10 cellular contexts compared by ENCODE assay signal in the genomic region with DNA sequence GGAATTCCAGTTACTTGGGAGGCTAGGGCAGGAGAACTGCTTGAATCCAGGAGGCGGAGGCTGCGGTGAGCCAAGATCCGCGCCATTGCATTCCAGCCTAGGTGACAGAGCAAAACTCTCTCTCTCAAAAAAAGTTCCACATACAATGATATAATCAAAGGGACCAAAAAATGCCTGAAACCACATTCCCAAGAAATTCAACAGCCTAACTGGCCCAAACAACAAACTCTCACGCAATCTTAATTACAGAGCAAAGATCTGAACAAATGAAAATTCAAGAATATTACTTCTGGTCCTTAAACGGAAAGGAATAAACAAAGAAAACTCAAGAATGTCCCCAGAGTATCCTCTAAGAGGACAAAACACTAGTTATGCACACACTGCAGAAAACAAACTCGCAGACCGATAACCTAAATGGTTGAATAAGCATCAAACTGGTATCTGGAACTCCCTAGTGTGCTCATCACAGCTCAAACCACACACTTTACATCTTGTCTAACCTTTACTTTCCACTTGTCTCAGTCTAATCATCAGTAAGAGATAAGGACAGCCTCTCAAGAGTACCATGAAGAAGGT. TPM values are rescaled to one million over a fixed set of nuclear protein-coding genes. Genes with fewer than 3 reads are reported as not detected.
A peak's percentile ranks its signal among the peaks of the same experiment; 100 is the strongest.
DNase-seq lines count a peak whose midpoint lies in the region; ATAC-seq, FAIRE-seq and TF ChIP-seq lines count a peak whose summit lies in the region.
"Had no signal": no experiment of that assay in that cellular context is flagged by ENCODE, and none has a peak within 500 bp of the region (broad histone marks: within the 10 kb centered on the region; RNA-seq: fewer than 3 reads in every experiment).

No MANE protein-coding gene starts in this region.

- no peak for FAIRE-seq in pancreas (lab: Jason Lieb, UNC)

- no peaks in the 10 kb centered on the region for H3K9me3 ChIP-seq in T-helper 17 cell (ENCODE audit: control insufficient read depth, low read length, poor library complexity, severe bottlenecking)
- H3K9me3 ChIP-seq in tibial nerve, result no peaks in the 10 kb centered on the region
- H3K9me3 ChIP-seq in pancreas, result no peaks in the 10 kb centered on the region

- no peak for TF ChIP-seq EP300 in tibial nerve (IDR thresholded peaks at IDR 0.05)

- peak overlapping the region in 2 of 4 donors; percentile 4 to 34 for H3K27ac ChIP-seq in tibial nerve
- H3K27ac ChIP-seq in pancreas, result no peak overlapping the region

- WGBS in tibial nerve, 2 donors, result 56 to 61% methylated on average over 8 of the region's 8 CpGs
- 79 to 81% methylated on average over 8 of the region's 8 CpGs for WGBS in pancreas, 2 donors

- peaks cover 0 to 60% (median 28%) of the 10 kb centered on the region in 4 donors for H3K4me1 ChIP-seq in tibial nerve
- peaks cover 10 to 24% (median 15%) of the 10 kb centered on the region in 3 donors for H3K4me1 ChIP-seq in pancreas

- no peaks in the 10 kb centered on the region for H3K9me3 Mint-ChIP-seq in activated T-cell treated with anti-CD3 and anti-CD28 coated beads, Interleukin-2, amount 50 U/mL, for 72 hours
- H3K9me3 Mint-ChIP-seq in glutamatergic neuron (ENCODE audit: unreplicated experiment), result peaks cover 25% of the 10 kb centered on the region

- H3K36me3 Mint-ChIP-seq in activated T-cell treated with anti-CD3 and anti-CD28 coated beads, Interleukin-2, amount 50 U/mL, for 72 hours (ENCODE audit: insufficient read depth in 2 of 2), result peaks cover 14 to 30% of the 10 kb centered on the region in 2 donors
- peaks cover 2% of the 10 kb centered on the region for H3K36me3 Mint-ChIP-seq in T-helper 17 cell (ENCODE audit: low read depth)
- no peaks in the 10 kb centered on the region for H3K36me3 Mint-ChIP-seq in glutamatergic neuron (ENCODE audit: unreplicated experiment)

- peak overlapping the region; percentile 93 to 96 for H3K4me3 Mint-ChIP-seq in activated T-cell treated with anti-CD3 and anti-CD28 coated beads, Interleukin-2, amount 50 U/mL, for 72 hours
- peak overlapping the region; percentile 94 for H3K4me3 Mint-ChIP-seq in T-helper 17 cell
- peak overlapping the region; percentile 95 for H3K4me3 Mint-ChIP-seq in glutamatergic neuron (ENCODE audit: unreplicated experiment)

- H3K4me1 Mint-ChIP-seq in activated T-cell treated with anti-CD3 and anti-CD28 coated beads, Interleukin-2, amount 50 U/mL, for 72 hours (ENCODE audit: low read depth), result peaks cover 62% of the 10 kb centered on the region
- H3K4me1 Mint-ChIP-seq in T-helper 17 cell (peaks cover 40% of the 10 kb centered on the region), glutamatergic neuron (ENCODE audit: low read depth, unreplicated experiment) (peaks cover 33% of the 10 kb centered on the region)

- no peaks in the 10 kb centered on the region for H3K27me3 Mint-ChIP-seq in activated T-cell treated with anti-CD3 and anti-CD28 coated beads, Interleukin-2, amount 50 U/mL, for 72 hours (ENCODE audit: low read depth)
- H3K27me3 Mint-ChIP-seq in T-helper 17 cell (no peaks in the 10 kb centered on the region), glutamatergic neuron (ENCODE audit: unreplicated experiment) (peaks cover 17% of the 10 kb centered on the region)

- peak overlapping the region; percentile 98 for H3K27ac Mint-ChIP-seq in activated T-cell treated with anti-CD3 and anti-CD28 coated beads, Interleukin-2, amount 50 U/mL, for 72 hours
- H3K27ac Mint-ChIP-seq in T-helper 17 cell, result peak overlapping the region; percentile 89
- H3K27ac Mint-ChIP-seq in glutamatergic neuron (ENCODE audit: unreplicated experiment), result peak overlapping the region; percentile 98

- no peak for TF ChIP-seq POLR2A in tibial nerve (IDR thresholded peaks at IDR 0.05)

- peaks cover 0 to 28% (median 8%) of the 10 kb centered on the region in 3 donors for H3K36me3 ChIP-seq in tibial nerve
- H3K36me3 ChIP-seq in pancreas, result peaks cover 0 to 13% (median 0%) of the 10 kb centered on the region in 3 donors

- intact Hi-C loops in pancreas (cut with DNase I), result no loop called here

- TF ChIP-seq CTCF in glutamatergic neuron (IDR thresholded peaks at IDR 0.05; ENCODE audit: partially characterized antibody, unreplicated experiment) (no peak), tibial nerve (IDR thresholded peaks at IDR 0.05) (no peak), pancreas (IDR thresholded peaks at IDR 0.05) (no peak)

- DNase-seq in activated T-cell treated with anti-CD3 and anti-CD28 coated beads, Interleukin-2, amount 50 U/mL, for 72 hours, result no peak
- DNase-seq in activated T-cell treated with anti-CD3 and anti-CD28 coated beads, Interleukin-2, amount 50 U/mL, for 48 hours, result no peak
- no peak for DNase-seq in T-helper 17 cell
- DNase-seq in glutamatergic neuron, result no peak
- DNase-seq in tibial nerve (ENCODE audit: low spot score in 2 of 2), result no peak
- DNase-seq in pancreas, result no peak
- no peak for DNase-seq in NCI-H1417 treated with DMSO at 0.1 percent for 48 hours (lab: John Stamatoyannopoulos, UW)

- no peak for ATAC-seq in activated T-cell treated with anti-CD3 and anti-CD28 coated beads, Interleukin-2, amount 50 U/mL, for 72 hours (replicated peaks in 1 of 2)
- ATAC-seq in T-helper 17 cell (no peak), GM19467 (IDR thresholded peaks at IDR 0.05; ENCODE audit: unreplicated experiment) (no peak), pancreas (no peak)

- H3K4me3 ChIP-seq in tibial nerve (peak overlapping the region in 3 of 4 donors; percentile 81 to 100 (median 95)), pancreas (peak overlapping the region in 2 of 4 donors; percentile 83 to 99)

- H3K27me3 ChIP-seq in tibial nerve (no peaks in the 10 kb centered on the region), pancreas (no peaks in the 10 kb centered on the region)

RNA-seq across cellular contexts. Expression of a gene that starts 3.7 kb away (rescaled TPM):
- total RNA-seq in activated T-cell treated with anti-CD3 and anti-CD28 coated beads, Interleukin-2, amount 50 U/mL, for 72 hours, result 100 to 1,000 TPM; 165 to 170 TPM
- total RNA-seq in T-helper 17 cell (100 to 1,000 TPM; 411 to 421 TPM), glutamatergic neuron (ENCODE audit: unreplicated experiment) (277 TPM), tibial nerve (100 to 1,000 TPM; 206 to 249 (median 224) TPM), pancreas (10 to 100 TPM; 29.3 to 57.3 (median 32.2) TPM)
- polyA plus RNA-seq in pancreas, result 10 to 100 TPM; 29.8 to 47.2 TPM

RNA-seq across cellular contexts. Expression of a gene that starts 29.0 kb away (rescaled TPM):
- 1 to 10 TPM; 2.2 to 3.1 TPM for total RNA-seq in activated T-cell treated with anti-CD3 and anti-CD28 coated beads, Interleukin-2, amount 50 U/mL, for 72 hours
- total RNA-seq in T-helper 17 cell (1 to 10 TPM; 2.9 to 4.1 TPM), glutamatergic neuron (ENCODE audit: unreplicated experiment) (30.0 TPM), tibial nerve (10 to 100 TPM in 3 of 4 donors, 1 to 10 TPM in 1; 6.1 to 63.9 (median 37.2) TPM), pancreas (1 to 10 TPM in 4 of 6 donors, under 1 TPM in 2; 0.67 to 2.2 (median 1.2) TPM)
- polyA plus RNA-seq in pancreas, result 1 to 10 TPM; 1.8 to 3.0 TPM

RNA-seq across cellular contexts. Expression of a gene that starts 31.3 kb away (rescaled TPM):
- 100 to 1,000 TPM in 1 of 2 donors, 10 to 100 TPM in 1; 94.5 to 113 TPM for total RNA-seq in activated T-cell treated with anti-CD3 and anti-CD28 coated beads, Interleukin-2, amount 50 U/mL, for 72 hours
- total RNA-seq in T-helper 17 cell, result 10 to 100 TPM; 13.1 to 13.8 TPM
- 18.1 TPM for total RNA-seq in glutamatergic neuron (ENCODE audit: unreplicated experiment)
- 10 to 100 TPM; 17.5 to 47.7 (median 30.1) TPM for total RNA-seq in tibial nerve
- 10 to 100 TPM; 13.2 to 23.3 (median 20.1) TPM for total RNA-seq in pancreas
- 10 to 100 TPM; 16.2 to 17.0 TPM for polyA plus RNA-seq in pancreas

RNA-seq across cellular contexts. Expression of a gene that starts 38.6 kb away (rescaled TPM):
- total RNA-seq in activated T-cell treated with anti-CD3 and anti-CD28 coated beads, Interleukin-2, amount 50 U/mL, for 72 hours, result under 1 TPM; 0.43 to 0.49 TPM
- total RNA-seq in T-helper 17 cell (not detected), glutamatergic neuron (ENCODE audit: unreplicated experiment) (1.1 TPM), tibial nerve (not detected), pancreas (not detected)
- polyA plus RNA-seq in pancreas, result not detected
- total RNA-seq: Daoy; T-helper 2 cell treated with Interferon-gamma antibody and Interleukin-4, amounts not matched to agents 100 ng/mL and 5 ng/mL, for 36 hours had no signal
